ENCODE assay signal across 1 cellular context in the genomic region with DNA sequence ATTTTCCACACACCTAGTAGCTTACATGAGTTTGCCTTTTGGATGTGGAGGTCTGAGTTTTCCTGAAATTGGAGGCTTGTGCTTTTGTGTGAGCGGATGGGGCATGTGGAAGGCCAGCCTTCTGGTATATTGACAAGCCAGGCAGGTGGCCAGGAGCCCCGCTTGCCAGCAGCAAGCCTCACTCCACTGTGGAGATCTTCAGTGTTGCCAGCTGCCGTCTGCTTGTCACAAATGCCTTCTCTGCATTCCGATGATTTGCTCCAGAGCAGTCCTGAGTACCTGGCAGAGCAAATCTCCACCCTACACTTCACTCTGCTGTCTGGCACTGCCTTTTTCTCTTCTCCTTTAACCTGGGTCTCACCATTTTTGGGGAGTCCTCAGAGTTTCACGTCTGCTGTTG.
TF ChIP-seq lines count a peak whose summit lies in the region.

No MANE protein-coding gene starts in this region.

TF ChIP-seq in GM23338, 12 proteins besides CTCF, POLR2A, EP300 and RAD21:
- TF ChIP-seq NANOG (IDR thresholded peaks at IDR 0.05; ENCODE audit: borderline replicate concordance) (no peak), JUNB (IDR thresholded peaks at IDR 0.05; ENCODE audit: unreplicated experiment) (no peak), EZH2 (IDR thresholded peaks at IDR 0.05; ENCODE audit: low read depth, unreplicated experiment) (no peak), POLR2AphosphoS5 (IDR thresholded peaks at IDR 0.05; ENCODE audit: low read depth) (no peak), STAT1 (IDR thresholded peaks at IDR 0.05; ENCODE audit: unreplicated experiment) (no peak), REST (IDR thresholded peaks at IDR 0.05; ENCODE audit: unreplicated experiment) (no peak), ZNF114 (CRISPR knock-in tag; IDR thresholded peaks at IDR 0.05) (no peak), CREB1 (CRISPR knock-in tag; IDR thresholded peaks at IDR 0.05; ENCODE audit: low read depth) (no peak)
- TF ChIP-seq, protein P1, sequence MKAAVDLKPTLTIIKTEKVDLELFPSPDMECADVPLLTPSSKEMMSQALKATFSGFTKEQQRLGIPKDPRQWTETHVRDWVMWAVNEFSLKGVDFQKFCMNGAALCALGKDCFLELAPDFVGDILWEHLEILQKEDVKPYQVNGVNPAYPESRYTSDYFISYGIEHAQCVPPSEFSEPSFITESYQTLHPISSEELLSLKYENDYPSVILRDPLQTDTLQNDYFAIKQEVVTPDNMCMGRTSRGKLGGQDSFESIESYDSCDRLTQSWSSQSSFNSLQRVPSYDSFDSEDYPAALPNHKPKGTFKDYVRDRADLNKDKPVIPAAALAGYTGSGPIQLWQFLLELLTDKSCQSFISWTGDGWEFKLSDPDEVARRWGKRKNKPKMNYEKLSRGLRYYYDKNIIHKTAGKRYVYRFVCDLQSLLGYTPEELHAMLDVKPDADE (IDR thresholded peaks at IDR 0.05), result no peak
TF ChIP-seq in GM23338: peak in this region for 0.
